Comparison of ENCODE assay signal across 28 cellular contexts in the genomic region with DNA sequence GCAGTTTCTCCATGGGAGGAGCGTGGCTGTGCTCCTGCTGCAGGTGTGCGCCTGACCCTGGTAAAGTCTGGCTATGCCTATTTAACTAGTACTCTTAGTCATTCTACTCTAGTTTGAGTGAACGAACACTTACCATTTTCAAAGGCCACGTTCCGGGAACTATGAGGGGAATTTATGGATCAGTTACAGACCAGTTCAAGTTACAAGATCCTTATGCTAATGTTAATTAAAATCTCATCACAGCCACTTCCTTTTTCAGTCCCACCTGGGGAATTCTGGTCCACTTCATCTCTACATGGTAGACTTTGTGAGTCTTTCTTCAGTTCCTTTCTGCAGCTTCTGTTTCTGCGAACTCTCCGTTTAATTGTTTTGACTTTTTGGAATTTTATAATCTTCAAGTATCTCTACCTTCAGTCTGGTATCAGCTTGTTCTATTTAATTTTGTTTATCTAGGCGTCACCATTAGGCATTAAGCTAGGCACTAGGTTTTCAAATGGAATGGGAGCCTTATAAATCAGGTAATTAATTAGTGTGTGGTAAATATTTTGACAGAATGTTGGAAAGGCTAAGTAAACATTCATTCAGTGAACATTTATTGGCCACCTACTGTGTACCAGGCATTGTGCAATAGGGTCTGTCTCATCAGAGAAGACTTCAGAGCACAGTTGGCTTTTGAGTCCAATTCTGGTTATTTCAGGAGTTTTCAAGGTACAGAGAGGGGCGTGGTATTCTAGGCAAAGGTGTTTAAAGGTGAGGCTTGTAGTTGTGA.
DNase-seq lines count a peak whose midpoint lies in the region; ATAC-seq, FAIRE-seq and TF ChIP-seq lines count a peak whose summit lies in the region.
"Had no signal": no experiment of that assay in that cellular context is flagged by ENCODE, and none has a peak within 500 bp of the region (broad histone marks: within the 10 kb centered on the region; RNA-seq: fewer than 3 reads in every experiment).

No MANE protein-coding gene starts in this region.

- H3K4me1 Mint-ChIP-seq in endodermal cell, result peaks cover 11% of the 10 kb centered on the region
- peaks cover 6% of the 10 kb centered on the region for H3K4me1 Mint-ChIP-seq in activated T-cell treated with anti-CD3 and anti-CD28 coated beads, Interleukin-2, amount 50 U/mL, for 24 hours (ENCODE audit: low read depth)

- FAIRE-seq in urothelium cell line (lab: Jason Lieb, UNC) (peak; percentile 96), pancreas (lab: Jason Lieb, UNC) (no peak)
- FAIRE-seq: colon, endometrium had no signal

- H3K36me3 ChIP-seq in right atrium auricular region (no peaks in the 10 kb centered on the region), left ventricle myocardium inferior (no peaks in the 10 kb centered on the region), endodermal cell (ENCODE audit: control insufficient read depth, insufficient read depth, low read length) (no peaks in the 10 kb centered on the region), pancreas (no peaks in the 10 kb centered on the region)
- H3K36me3 ChIP-seq: upper lobe of left lung had no signal

- no peak overlapping the region for H3K4me3 Mint-ChIP-seq in endodermal cell
- no peak overlapping the region for H3K4me3 Mint-ChIP-seq in activated T-cell treated with anti-CD3 and anti-CD28 coated beads, Interleukin-2, amount 50 U/mL, for 24 hours
- H3K4me3 Mint-ChIP-seq: T-helper 2 cell treated with Interferon-gamma antibody and Interleukin-4, amounts not matched to agents 5 μg/mL and 100 μg/mL, for 36 hours had no signal

- peaks cover 0 to 14% of the 10 kb centered on the region in 2 donors for H3K4me1 ChIP-seq in right atrium auricular region
- peaks cover 15% of the 10 kb centered on the region for H3K4me1 ChIP-seq in left ventricle myocardium inferior
- no peaks in the 10 kb centered on the region for H3K4me1 ChIP-seq in endodermal cell (ENCODE audit: control insufficient read depth, insufficient read depth, low read length)
- no peaks in the 10 kb centered on the region for H3K4me1 ChIP-seq in pancreas
- H3K4me1 ChIP-seq: upper lobe of left lung had no signal

- H3K27me3 Mint-ChIP-seq in endodermal cell (ENCODE audit: insufficient read depth), result no peaks in the 10 kb centered on the region
- peaks cover 2% of the 10 kb centered on the region for H3K27me3 Mint-ChIP-seq in activated T-cell treated with anti-CD3 and anti-CD28 coated beads, Interleukin-2, amount 50 U/mL, for 24 hours

- intact Hi-C loops in left ventricle myocardium inferior (cut with micrococcal nuclease), result no loop called here
- intact Hi-C loops in pancreas (cut with DNase I), result no loop called here

- H3K27ac ChIP-seq in right atrium auricular region, result peak overlapping the region; percentile 8 to 65
- H3K27ac ChIP-seq in left ventricle myocardium inferior (replicated peaks), result no peak overlapping the region
- H3K27ac ChIP-seq in endodermal cell (ENCODE audit: low read depth, low read length), result no peak overlapping the region
- no peak overlapping the region for H3K27ac ChIP-seq in pancreas
- H3K27ac ChIP-seq: RWPE1, upper lobe of left lung, WERI-Rb-1 had no signal

- TF ChIP-seq CTCF in right atrium auricular region (IDR thresholded peaks at IDR 0.05) (no peak), left ventricle myocardium inferior (IDR thresholded peaks at IDR 0.05; ENCODE audit: borderline replicate concordance) (no peak), LNCaP clone FGC (IDR thresholded peaks at IDR 0.05; ENCODE audit: control insufficient read depth, extremely low read depth, insufficient read depth) (no peak), endodermal cell (conservative IDR thresholded peaks at IDR 0.05) (no peak), pancreas (IDR thresholded peaks at IDR 0.05) (no peak)

- no peak overlapping the region for H3K9ac ChIP-seq in endodermal cell (ENCODE audit: extremely low read depth, low read length, poor library complexity, severe bottlenecking)
- H3K9ac ChIP-seq: SK-N-SH had no signal

- DNase-seq in right atrium auricular region (ENCODE audit: low spot score) (no peak), left ventricle myocardium inferior (no peak), LNCaP clone FGC (ENCODE audit: low read depth) (peak; percentile 72), endodermal cell (no peak), urothelium cell line (ENCODE audit: low spot score) (no peak), pancreas (no peak)
- DNase-seq in activated T-cell treated with anti-CD3 and anti-CD28 coated beads, Interleukin-2, amount 50 U/mL, for 24 hours, result no peak
- DNase-seq: activated CD4-positive, alpha-beta T cell treated with anti-CD3 and anti-CD28 coated beads, Interleukin-2, amount 50 U/mL, for 48 hours; activated gamma-delta T cell; activated T-cell treated with anti-CD3 and anti-CD28 coated beads for 4 hours; DND-41; glutamatergic neuron; KG1; mesenchymal stem cell; NCI-H1930; NCI-H524; occipital lobe; retina; SK-N-SH; spleen; stimulated activated CD4-positive, alpha-beta T cell treated with anti-CD3 and anti-CD28 coated beads, Interleukin-4, amount 100 ng/mL, for 24 hours; upper lobe of left lung; WERI-Rb-1 had no signal

- no peaks in the 10 kb centered on the region for H3K27me3 ChIP-seq in right atrium auricular region
- H3K27me3 ChIP-seq in left ventricle myocardium inferior (ENCODE audit: low read depth), result no peaks in the 10 kb centered on the region
- no peaks in the 10 kb centered on the region for H3K27me3 ChIP-seq in endodermal cell (ENCODE audit: control insufficient read depth, insufficient read depth, low read length, poor library complexity, severe bottlenecking)
- no peaks in the 10 kb centered on the region for H3K27me3 ChIP-seq in pancreas
- H3K27me3 ChIP-seq: spleen, upper lobe of left lung had no signal

- peaks cover 8% of the 10 kb centered on the region for H3K36me3 Mint-ChIP-seq in endodermal cell (ENCODE audit: low read depth)
- H3K36me3 Mint-ChIP-seq in activated T-cell treated with anti-CD3 and anti-CD28 coated beads, Interleukin-2, amount 50 U/mL, for 24 hours (ENCODE audit: low read depth), result peaks cover 1% of the 10 kb centered on the region

- peaks cover 10% of the 10 kb centered on the region for H3K9me3 Mint-ChIP-seq in endodermal cell
- no peaks in the 10 kb centered on the region for H3K9me3 Mint-ChIP-seq in activated T-cell treated with anti-CD3 and anti-CD28 coated beads, Interleukin-2, amount 50 U/mL, for 24 hours

- H3K4me3 ChIP-seq in right atrium auricular region (no peak overlapping the region), left ventricle myocardium inferior (no peak overlapping the region), LNCaP clone FGC (ENCODE audit: low read depth, low read length) (no peak overlapping the region), endodermal cell (ENCODE audit: low read length) (no peak overlapping the region), pancreas (no peak overlapping the region)
- H3K4me3 ChIP-seq: spleen, upper lobe of left lung had no signal

- H3K27ac Mint-ChIP-seq in endodermal cell, result peak overlapping the region; percentile 32
- no peak overlapping the region for H3K27ac Mint-ChIP-seq in activated T-cell treated with anti-CD3 and anti-CD28 coated beads, Interleukin-2, amount 50 U/mL, for 24 hours
- H3K27ac Mint-ChIP-seq: T-helper 2 cell treated with Interferon-gamma antibody and Interleukin-4, amounts not matched to agents 5 μg/mL and 100 μg/mL, for 36 hours had no signal

- 89 to 96% methylated on average over 4 to 9 of the region's 9 CpGs for WGBS in endodermal cell (ENCODE audit: insufficient coverage in 1 of 2, insufficient read length in 1 of 2), 2 experiments
- 76 to 81% methylated on average over 9 of the region's 9 CpGs for WGBS in pancreas, 2 donors

- ATAC-seq in HG03571 (IDR thresholded peaks at IDR 0.05; ENCODE audit: unreplicated experiment) (no peak), pancreas (no peak)

- H3K9me3 ChIP-seq in right atrium auricular region, result peaks cover 0 to 13% of the 10 kb centered on the region in 2 donors
- peaks cover 13% of the 10 kb centered on the region for H3K9me3 ChIP-seq in left ventricle myocardium inferior (replicated peaks)
- H3K9me3 ChIP-seq in endodermal cell (ENCODE audit: control insufficient read depth, low read length), result peaks cover 13% of the 10 kb centered on the region
- no peaks in the 10 kb centered on the region for H3K9me3 ChIP-seq in pancreas
- H3K9me3 ChIP-seq: SK-N-SH had no signal

Comparison
In these comparisons a context has a peak if more than half of its experiments do, and no peak if none do; other contexts are left out.
1. H3K27ac ChIP-seq: peak in right atrium auricular region (2 of 2); none in left ventricle myocardium inferior (single experiment), endodermal cell (single experiment) and pancreas (0 of 4).